1 cellular context compared by ENCODE assay signal in the genomic region with DNA sequence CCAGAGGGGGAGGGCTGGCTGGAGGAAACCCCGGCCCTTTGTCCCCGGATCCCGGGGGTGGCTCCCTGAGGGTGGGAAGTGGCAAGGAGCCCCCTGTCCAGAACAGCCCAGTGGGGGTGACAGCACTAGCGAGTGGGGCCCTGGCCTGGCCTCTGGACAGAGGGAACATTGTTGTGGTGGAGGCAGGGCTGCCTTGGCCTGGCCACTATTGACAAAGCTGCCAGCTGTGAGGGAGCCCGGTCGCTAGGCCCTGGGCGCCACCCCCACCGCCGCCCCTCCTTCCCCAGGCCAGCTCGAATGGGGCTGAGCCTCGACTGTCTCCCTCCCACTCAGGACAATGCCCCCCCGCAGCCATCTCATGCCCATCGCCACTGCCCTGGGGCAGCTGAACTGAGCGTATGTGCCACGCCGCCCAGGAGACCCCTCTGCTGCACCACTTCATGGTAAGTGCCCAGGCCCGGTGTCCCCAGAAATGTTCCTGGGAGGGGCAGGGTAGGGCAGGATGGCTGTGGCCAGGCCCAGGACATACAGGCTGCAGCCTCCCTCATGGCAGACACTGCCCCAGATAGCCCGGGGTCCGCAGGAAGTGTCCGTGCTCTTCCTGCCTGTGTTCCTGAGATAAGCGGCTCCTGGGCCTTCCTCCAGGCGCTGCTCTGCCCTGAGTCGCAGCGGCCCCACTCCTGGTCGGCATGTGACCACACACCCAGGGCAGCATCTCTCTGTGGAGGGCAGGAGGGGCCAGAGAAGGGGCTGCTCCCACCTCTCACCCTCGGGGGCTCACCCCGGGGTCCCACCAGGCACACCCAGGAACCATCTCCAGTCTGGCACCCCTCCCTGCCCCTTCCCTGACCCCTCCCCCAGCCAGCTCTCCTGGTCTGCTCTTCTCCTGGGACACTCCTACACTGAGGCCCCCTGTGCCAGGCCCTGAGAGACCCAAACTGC.
A peak's percentile ranks its signal among the peaks of the same experiment; 100 is the strongest.
TF ChIP-seq lines count a peak whose summit lies in the region.

No MANE protein-coding gene starts in this region.

TF ChIP-seq in K562, 482 proteins besides CTCF, POLR2A, EP300 and RAD21 (continued from another document and continues in another):
- peak; percentile 27 for TF ChIP-seq POLR2B (IDR thresholded peaks at IDR 0.05; ENCODE audit: low read depth, partially characterized antibody)
- TF ChIP-seq U2AF1 (optimal IDR thresholded peaks at IDR 0.05; ENCODE audit: low read depth, low read length) = no peak
- no peak for TF ChIP-seq PYGO2 (tag; IDR thresholded peaks at IDR 0.05)
- TF ChIP-seq SMAD4 (CRISPR knock-in tag; conservative IDR thresholded peaks at IDR 0.05) = peak; percentile 82
- TF ChIP-seq HDAC6 (IDR thresholded peaks at IDR 0.05; ENCODE audit: low read depth, low read length) = no peak
- TF ChIP-seq MTF1 (CRISPR knock-in tag; IDR thresholded peaks at IDR 0.05; ENCODE audit: borderline replicate concordance) = no peak
- TF ChIP-seq FOXA3 (CRISPR knock-in tag; conservative IDR thresholded peaks at IDR 0.05 in 1 of 2, IDR thresholded peaks at IDR 0.05 in 1 of 2) = peak in 1 of 2 experiments; percentile 54; a peak in 1 of 4 replicates
- no peak for TF ChIP-seq POLR3A (IDR thresholded peaks at IDR 0.05; ENCODE audit: borderline replicate concordance, extremely low read depth, insufficient read depth, insufficient read length)
- peak; percentile 45; the same call in 1 of the 2 replicates for TF ChIP-seq JUND (IDR thresholded peaks at IDR 0.05; ENCODE audit: borderline replicate concordance, low read depth, low read length)
- no peak; the same call in 2 of the 3 replicates for TF ChIP-seq JUND (tag; IDR thresholded peaks at IDR 0.05; ENCODE audit: borderline replicate concordance, low read depth, low read length)
- TF ChIP-seq HNRNPK (IDR thresholded peaks at IDR 0.05; ENCODE audit: low read depth, low read length, poor library complexity, severe bottlenecking) = no peak
- TF ChIP-seq, protein P1, sequence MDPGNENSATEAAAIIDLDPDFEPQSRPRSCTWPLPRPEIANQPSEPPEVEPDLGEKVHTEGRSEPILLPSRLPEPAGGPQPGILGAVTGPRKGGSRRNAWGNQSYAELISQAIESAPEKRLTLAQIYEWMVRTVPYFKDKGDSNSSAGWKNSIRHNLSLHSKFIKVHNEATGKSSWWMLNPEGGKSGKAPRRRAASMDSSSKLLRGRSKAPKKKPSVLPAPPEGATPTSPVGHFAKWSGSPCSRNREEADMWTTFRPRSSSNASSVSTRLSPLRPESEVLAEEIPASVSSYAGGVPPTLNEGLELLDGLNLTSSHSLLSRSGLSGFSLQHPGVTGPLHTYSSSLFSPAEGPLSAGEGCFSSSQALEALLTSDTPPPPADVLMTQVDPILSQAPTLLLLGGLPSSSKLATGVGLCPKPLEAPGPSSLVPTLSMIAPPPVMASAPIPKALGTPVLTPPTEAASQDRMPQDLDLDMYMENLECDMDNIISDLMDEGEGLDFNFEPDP (CRISPR knock-in tag; IDR thresholded peaks at IDR 0.05) = no peak
- TF ChIP-seq GTF2F1 (IDR thresholded peaks at IDR 0.05; ENCODE audit: low read depth, low read length) = no peak
- no peak for TF ChIP-seq SMAD1 (IDR thresholded peaks at IDR 0.05; ENCODE audit: low read depth, low read length, partially characterized antibody)
- TF ChIP-seq RFX5 (IDR thresholded peaks at IDR 0.05; ENCODE audit: low read depth, low read length) = no peak
- TF ChIP-seq JUN (IDR thresholded peaks at IDR 0.05; ENCODE audit: borderline replicate concordance, low read depth, low read length) = no peak
- TF ChIP-seq JUN (CRISPR knock-in tag; IDR thresholded peaks at IDR 0.05; ENCODE audit: borderline replicate concordance) = no peak
- TF ChIP-seq ZNF274 (IDR thresholded peaks at IDR 0.05; ENCODE audit: borderline replicate concordance, low read depth, low read length) = no peak
- TF ChIP-seq, protein P2, sequence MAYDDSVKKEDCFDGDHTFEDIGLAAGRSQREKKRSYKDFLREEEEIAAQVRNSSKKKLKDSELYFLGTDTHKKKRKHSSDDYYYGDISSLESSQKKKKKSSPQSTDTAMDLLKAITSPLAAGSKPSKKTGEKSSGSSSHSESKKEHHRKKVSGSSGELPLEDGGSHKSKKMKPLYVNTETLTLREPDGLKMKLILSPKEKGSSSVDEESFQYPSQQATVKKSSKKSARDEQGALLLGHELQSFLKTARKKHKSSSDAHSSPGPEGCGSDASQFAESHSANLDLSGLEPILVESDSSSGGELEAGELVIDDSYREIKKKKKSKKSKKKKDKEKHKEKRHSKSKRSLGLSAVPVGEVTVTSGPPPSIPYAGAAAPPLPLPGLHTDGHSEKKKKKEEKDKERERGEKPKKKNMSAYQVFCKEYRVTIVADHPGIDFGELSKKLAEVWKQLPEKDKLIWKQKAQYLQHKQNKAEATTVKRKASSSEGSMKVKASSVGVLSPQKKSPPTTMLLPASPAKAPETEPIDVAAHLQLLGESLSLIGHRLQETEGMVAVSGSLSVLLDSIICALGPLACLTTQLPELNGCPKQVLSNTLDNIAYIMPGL (CRISPR knock-in tag; IDR thresholded peaks at IDR 0.05) = no peak
- TF ChIP-seq, protein P3, sequence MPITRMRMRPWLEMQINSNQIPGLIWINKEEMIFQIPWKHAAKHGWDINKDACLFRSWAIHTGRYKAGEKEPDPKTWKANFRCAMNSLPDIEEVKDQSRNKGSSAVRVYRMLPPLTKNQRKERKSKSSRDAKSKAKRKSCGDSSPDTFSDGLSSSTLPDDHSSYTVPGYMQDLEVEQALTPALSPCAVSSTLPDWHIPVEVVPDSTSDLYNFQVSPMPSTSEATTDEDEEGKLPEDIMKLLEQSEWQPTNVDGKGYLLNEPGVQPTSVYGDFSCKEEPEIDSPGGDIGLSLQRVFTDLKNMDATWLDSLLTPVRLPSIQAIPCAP (CRISPR knock-in tag; IDR thresholded peaks at IDR 0.05; ENCODE audit: borderline replicate concordance) = no peak
- no peak for TF ChIP-seq ZNF121 (CRISPR knock-in tag; conservative IDR thresholded peaks at IDR 0.05)
- no peak for TF ChIP-seq ZFPM2 (CRISPR knock-in tag; IDR thresholded peaks at IDR 0.05)
- TF ChIP-seq SAP30 (IDR thresholded peaks at IDR 0.05; ENCODE audit: borderline replicate concordance, insufficient read depth, low read depth, low read length, poor library complexity, severe bottlenecking) = peak; percentile 11
- peak; percentile 87 for TF ChIP-seq TAL1 (IDR thresholded peaks at IDR 0.05)
- TF ChIP-seq HIVEP1 (CRISPR knock-in tag; IDR thresholded peaks at IDR 0.05) = no peak
- TF ChIP-seq ZNF41 (CRISPR knock-in tag; conservative IDR thresholded peaks at IDR 0.05) = no peak
- no peak for TF ChIP-seq DMBX1 (CRISPR knock-in tag; IDR thresholded peaks at IDR 0.05; ENCODE audit: borderline replicate concordance)
- TF ChIP-seq ZNF263 (CRISPR knock-in tag; IDR thresholded peaks at IDR 0.05; ENCODE audit: borderline replicate concordance) = peak; percentile 53; the same call in 1 of the 2 replicates
- TF ChIP-seq NCOR1 (IDR thresholded peaks at IDR 0.05) = peak; percentile 90
- TF ChIP-seq, protein P4, sequence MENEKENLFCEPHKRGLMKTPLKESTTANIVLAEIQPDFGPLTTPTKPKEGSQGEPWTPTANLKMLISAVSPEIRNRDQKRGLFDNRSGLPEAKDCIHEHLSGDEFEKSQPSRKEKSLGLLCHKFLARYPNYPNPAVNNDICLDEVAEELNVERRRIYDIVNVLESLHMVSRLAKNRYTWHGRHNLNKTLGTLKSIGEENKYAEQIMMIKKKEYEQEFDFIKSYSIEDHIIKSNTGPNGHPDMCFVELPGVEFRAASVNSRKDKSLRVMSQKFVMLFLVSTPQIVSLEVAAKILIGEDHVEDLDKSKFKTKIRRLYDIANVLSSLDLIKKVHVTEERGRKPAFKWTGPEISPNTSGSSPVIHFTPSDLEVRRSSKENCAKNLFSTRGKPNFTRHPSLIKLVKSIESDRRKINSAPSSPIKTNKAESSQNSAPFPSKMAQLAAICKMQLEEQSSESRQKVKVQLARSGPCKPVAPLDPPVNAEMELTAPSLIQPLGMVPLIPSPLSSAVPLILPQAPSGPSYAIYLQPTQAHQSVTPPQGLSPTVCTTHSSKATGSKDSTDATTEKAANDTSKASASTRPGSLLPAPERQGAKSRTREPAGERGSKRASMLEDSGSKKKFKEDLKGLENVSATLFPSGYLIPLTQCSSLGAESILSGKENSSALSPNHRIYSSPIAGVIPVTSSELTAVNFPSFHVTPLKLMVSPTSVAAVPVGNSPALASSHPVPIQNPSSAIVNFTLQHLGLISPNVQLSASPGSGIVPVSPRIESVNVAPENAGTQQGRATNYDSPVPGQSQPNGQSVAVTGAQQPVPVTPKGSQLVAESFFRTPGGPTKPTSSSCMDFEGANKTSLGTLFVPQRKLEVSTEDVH (IDR thresholded peaks at IDR 0.05; ENCODE audit: low read depth, partially characterized antibody) = no peak
- peak; percentile 79 for TF ChIP-seq NCOA1 (IDR thresholded peaks at IDR 0.05; ENCODE audit: low read depth)
- TF ChIP-seq ZNF717 (CRISPR knock-in tag; IDR thresholded peaks at IDR 0.05) = no peak
- TF ChIP-seq, protein P5, sequence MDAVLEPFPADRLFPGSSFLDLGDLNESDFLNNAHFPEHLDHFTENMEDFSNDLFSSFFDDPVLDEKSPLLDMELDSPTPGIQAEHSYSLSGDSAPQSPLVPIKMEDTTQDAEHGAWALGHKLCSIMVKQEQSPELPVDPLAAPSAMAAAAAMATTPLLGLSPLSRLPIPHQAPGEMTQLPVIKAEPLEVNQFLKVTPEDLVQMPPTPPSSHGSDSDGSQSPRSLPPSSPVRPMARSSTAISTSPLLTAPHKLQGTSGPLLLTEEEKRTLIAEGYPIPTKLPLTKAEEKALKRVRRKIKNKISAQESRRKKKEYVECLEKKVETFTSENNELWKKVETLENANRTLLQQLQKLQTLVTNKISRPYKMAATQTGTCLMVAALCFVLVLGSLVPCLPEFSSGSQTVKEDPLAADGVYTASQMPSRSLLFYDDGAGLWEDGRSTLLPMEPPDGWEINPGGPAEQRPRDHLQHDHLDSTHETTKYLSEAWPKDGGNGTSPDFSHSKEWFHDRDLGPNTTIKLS (IDR thresholded peaks at IDR 0.05; ENCODE audit: borderline replicate concordance, low read depth) = no peak
- TF ChIP-seq SMARCA4 (IDR thresholded peaks at IDR 0.05) = peak; percentile 82
- TF ChIP-seq MBD2 (IDR thresholded peaks at IDR 0.05; ENCODE audit: borderline replicate concordance, low read depth) = peak; percentile 75
- TF ChIP-seq ELF2 (CRISPR knock-in tag; IDR thresholded peaks at IDR 0.05) = peak; percentile 20; the same call in 1 of the 2 replicates
- TF ChIP-seq MAFK (IDR thresholded peaks at IDR 0.05; ENCODE audit: low read length) = no peak
- TF ChIP-seq DACH1 (IDR thresholded peaks at IDR 0.05; ENCODE audit: partially characterized antibody) = no peak
- no peak for TF ChIP-seq STAG1 (CRISPR knock-in tag; IDR thresholded peaks at IDR 0.05; ENCODE audit: borderline replicate concordance)
- no peak for TF ChIP-seq RHOXF2B (CRISPR knock-in tag; conservative IDR thresholded peaks at IDR 0.05)
- TF ChIP-seq TAF7 (tag; IDR thresholded peaks at IDR 0.05) = no peak
- no peak for TF ChIP-seq NUFIP1 (IDR thresholded peaks at IDR 0.05; ENCODE audit: partially characterized antibody)
- peak; percentile 75; the same call in 1 of the 2 replicates for TF ChIP-seq SMARCE1 (IDR thresholded peaks at IDR 0.05)
- TF ChIP-seq PPARD (CRISPR knock-in tag; IDR thresholded peaks at IDR 0.05) = no peak
- TF ChIP-seq ZBTB17 (CRISPR knock-in tag; IDR thresholded peaks at IDR 0.05) = no peak
- no peak for TF ChIP-seq TFAM (CRISPR knock-in tag; conservative IDR thresholded peaks at IDR 0.05)
- peak; percentile 64 for TF ChIP-seq TBP (optimal IDR thresholded peaks at IDR 0.05; ENCODE audit: low read depth, low read length)
- no peak for TF ChIP-seq DNMT1 (IDR thresholded peaks at IDR 0.05)
- no peak for TF ChIP-seq HOXB6 (CRISPR knock-in tag; IDR thresholded peaks at IDR 0.05; ENCODE audit: borderline replicate concordance)
- TF ChIP-seq SUPT5H (IDR thresholded peaks at IDR 0.05) = peak; percentile 40
- TF ChIP-seq ADNP (tag; IDR thresholded peaks at IDR 0.05) = no peak
- TF ChIP-seq, protein P6, sequence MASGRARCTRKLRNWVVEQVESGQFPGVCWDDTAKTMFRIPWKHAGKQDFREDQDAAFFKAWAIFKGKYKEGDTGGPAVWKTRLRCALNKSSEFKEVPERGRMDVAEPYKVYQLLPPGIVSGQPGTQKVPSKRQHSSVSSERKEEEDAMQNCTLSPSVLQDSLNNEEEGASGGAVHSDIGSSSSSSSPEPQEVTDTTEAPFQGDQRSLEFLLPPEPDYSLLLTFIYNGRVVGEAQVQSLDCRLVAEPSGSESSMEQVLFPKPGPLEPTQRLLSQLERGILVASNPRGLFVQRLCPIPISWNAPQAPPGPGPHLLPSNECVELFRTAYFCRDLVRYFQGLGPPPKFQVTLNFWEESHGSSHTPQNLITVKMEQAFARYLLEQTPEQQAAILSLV (tag; IDR thresholded peaks at IDR 0.05) = no peak
- peak; percentile 32; the same call in 1 of the 2 replicates for TF ChIP-seq SMARCC2 (IDR thresholded peaks at IDR 0.05; ENCODE audit: low read depth)
- TF ChIP-seq, protein P7, sequence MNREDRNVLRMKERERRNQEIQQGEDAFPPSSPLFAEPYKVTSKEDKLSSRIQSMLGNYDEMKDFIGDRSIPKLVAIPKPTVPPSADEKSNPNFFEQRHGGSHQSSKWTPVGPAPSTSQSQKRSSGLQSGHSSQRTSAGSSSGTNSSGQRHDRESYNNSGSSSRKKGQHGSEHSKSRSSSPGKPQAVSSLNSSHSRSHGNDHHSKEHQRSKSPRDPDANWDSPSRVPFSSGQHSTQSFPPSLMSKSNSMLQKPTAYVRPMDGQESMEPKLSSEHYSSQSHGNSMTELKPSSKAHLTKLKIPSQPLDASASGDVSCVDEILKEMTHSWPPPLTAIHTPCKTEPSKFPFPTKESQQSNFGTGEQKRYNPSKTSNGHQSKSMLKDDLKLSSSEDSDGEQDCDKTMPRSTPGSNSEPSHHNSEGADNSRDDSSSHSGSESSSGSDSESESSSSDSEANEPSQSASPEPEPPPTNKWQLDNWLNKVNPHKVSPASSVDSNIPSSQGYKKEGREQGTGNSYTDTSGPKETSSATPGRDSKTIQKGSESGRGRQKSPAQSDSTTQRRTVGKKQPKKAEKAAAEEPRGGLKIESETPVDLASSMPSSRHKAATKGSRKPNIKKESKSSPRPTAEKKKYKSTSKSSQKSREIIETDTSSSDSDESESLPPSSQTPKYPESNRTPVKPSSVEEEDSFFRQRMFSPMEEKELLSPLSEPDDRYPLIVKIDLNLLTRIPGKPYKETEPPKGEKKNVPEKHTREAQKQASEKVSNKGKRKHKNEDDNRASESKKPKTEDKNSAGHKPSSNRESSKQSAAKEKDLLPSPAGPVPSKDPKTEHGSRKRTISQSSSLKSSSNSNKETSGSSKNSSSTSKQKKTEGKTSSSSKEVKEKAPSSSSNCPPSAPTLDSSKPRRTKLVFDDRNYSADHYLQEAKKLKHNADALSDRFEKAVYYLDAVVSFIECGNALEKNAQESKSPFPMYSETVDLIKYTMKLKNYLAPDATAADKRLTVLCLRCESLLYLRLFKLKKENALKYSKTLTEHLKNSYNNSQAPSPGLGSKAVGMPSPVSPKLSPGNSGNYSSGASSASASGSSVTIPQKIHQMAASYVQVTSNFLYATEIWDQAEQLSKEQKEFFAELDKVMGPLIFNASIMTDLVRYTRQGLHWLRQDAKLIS (CRISPR knock-in tag; IDR thresholded peaks at IDR 0.05) = no peak
- TF ChIP-seq POLR2AphosphoS2 (IDR thresholded peaks at IDR 0.05; ENCODE audit: low read length) = no peak
- peak; percentile 71; the same call in 1 of the 2 replicates for TF ChIP-seq STAT5A (IDR thresholded peaks at IDR 0.05; ENCODE audit: borderline replicate concordance, low read length)
- no peak for TF ChIP-seq NFIX (CRISPR knock-in tag; IDR thresholded peaks at IDR 0.05; ENCODE audit: low read depth)
